Comparison of ENCODE assay signal across 8 cellular contexts in the genomic region with DNA sequence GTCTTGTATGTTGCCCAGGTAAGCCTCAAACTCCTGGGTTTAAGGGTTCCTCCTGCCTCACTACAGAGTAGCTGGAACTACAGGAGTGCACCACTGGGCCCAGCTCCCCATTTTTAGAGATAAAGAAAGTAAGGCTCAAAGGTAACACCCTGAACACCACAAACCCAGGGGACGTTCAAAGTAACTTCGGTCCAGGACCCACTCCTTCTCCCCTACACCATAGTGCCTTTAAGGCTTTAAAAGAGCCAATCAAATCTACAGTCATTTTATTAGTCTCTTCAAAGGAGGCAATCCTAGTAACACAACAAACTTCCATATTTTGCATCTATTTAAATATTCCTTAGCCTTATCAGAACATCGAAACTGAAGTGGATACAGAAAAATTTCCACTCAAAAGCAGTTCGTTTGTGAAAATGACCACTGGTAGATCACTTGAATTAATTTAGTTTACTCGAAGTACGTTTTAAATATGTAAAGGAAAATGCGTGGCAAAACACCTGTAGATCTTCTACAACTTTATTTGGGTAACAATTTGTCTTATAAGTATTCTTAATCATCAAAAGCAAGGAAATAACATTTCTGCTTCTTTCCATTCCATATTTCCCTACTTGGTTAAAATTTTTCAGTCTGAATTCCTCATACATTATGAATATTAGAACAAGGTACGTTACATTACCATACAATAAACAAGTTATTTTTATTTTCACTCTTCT. TPM values are rescaled to one million over a fixed set of nuclear protein-coding genes. Genes with fewer than 3 reads are reported as not detected.
DNase-seq lines count a peak whose midpoint lies in the region; ATAC-seq and TF ChIP-seq lines count a peak whose summit lies in the region.

No MANE protein-coding gene starts in this region.

- TF ChIP-seq POLR2A in sigmoid colon (IDR thresholded peaks at IDR 0.05): no peak

- H3K27ac ChIP-seq in left ventricle myocardium inferior (replicated peaks): peak overlapping the region; percentile 96
- H3K27ac ChIP-seq in VCaP: peak overlapping the region; percentile 98
- H3K27ac ChIP-seq in sigmoid colon: peak overlapping the region; percentile 92 to 99 (median 98)

- peak overlapping the region; percentile 83 for H3K4me3 ChIP-seq in left ventricle myocardium inferior
- H3K4me3 ChIP-seq in foreskin fibroblast (ENCODE audit: low read depth in 1 of 2, low read length in 2 of 2): peak overlapping the region; percentile 77 to 79
- peak overlapping the region; percentile 84 to 95 (median 88) for H3K4me3 ChIP-seq in sigmoid colon

- H3K36me3 ChIP-seq in left ventricle myocardium inferior: no peaks in the 10 kb centered on the region
- H3K36me3 ChIP-seq in sigmoid colon: no peaks in the 10 kb centered on the region

- TF ChIP-seq CTCF in left ventricle myocardium inferior (IDR thresholded peaks at IDR 0.05; ENCODE audit: borderline replicate concordance): no peak
- TF ChIP-seq CTCF in VCaP (conservative IDR thresholded peaks at IDR 0.05): no peak
- TF ChIP-seq CTCF in foreskin fibroblast (IDR thresholded peaks at IDR 0.05; ENCODE audit: low read depth, low read length): no peak
- no peak for TF ChIP-seq CTCF in sigmoid colon (IDR thresholded peaks at IDR 0.05)

- no peak for DNase-seq in left ventricle myocardium inferior
- DNase-seq in cardiac septum (ENCODE audit: low spot score): no peak
- DNase-seq in foreskin fibroblast: peak in 1 of 2 donors; percentile 26
- no peak for DNase-seq in sigmoid colon
- DNase-seq in NCI-H1694 treated with DMSO at 0.1 percent for 48 hours (lab: John Stamatoyannopoulos, UW): no peak
- no peak for DNase-seq in GDM1 (lab: John Stamatoyannopoulos, UW)

- no peaks in the 10 kb centered on the region for H3K9me3 ChIP-seq in left ventricle myocardium inferior (replicated peaks)
- no peaks in the 10 kb centered on the region for H3K9me3 ChIP-seq in sigmoid colon

- ATAC-seq in GM21381 (IDR thresholded peaks at IDR 0.05; ENCODE audit: unreplicated experiment): no peak

- no peak for TF ChIP-seq EP300 in sigmoid colon (IDR thresholded peaks at IDR 0.05)

- intact Hi-C loops in left ventricle myocardium inferior (cut with micrococcal nuclease): loop anchor here (2.0 to 10.0 kb wide), 3 partner anchors 262 to 676 kb away; no protein-coding TSS in a partner anchor
- intact Hi-C loops in cardiac septum (cut with DNase I): loop anchor here (5.0 kb wide), 4 partner anchors 67 to 498 kb away; partner anchors contain the start of genes PCCB and SLC35G2
- intact Hi-C loops in sigmoid colon (cut with DNase I): loop anchor here (2.0 to 5.0 kb wide), 4 partner anchors 247 to 678 kb away; partner anchors contain the start of gene PCCB

- H3K27me3 ChIP-seq in left ventricle myocardium inferior (ENCODE audit: low read depth): no peaks in the 10 kb centered on the region
- H3K27me3 ChIP-seq in sigmoid colon: no peaks in the 10 kb centered on the region

- WGBS in sigmoid colon, 2 donors: 2 to 11% methylated on average over 8 of the region's 8 CpGs

- peaks cover 62% of the 10 kb centered on the region for H3K4me1 ChIP-seq in left ventricle myocardium inferior
- H3K4me1 ChIP-seq in sigmoid colon: peaks cover 0 to 52% (median 40%) of the 10 kb centered on the region in 4 donors

RNA-seq across cellular contexts. Expression of gene STAG1, which starts 1.8 kb away (rescaled TPM):
- total RNA-seq in left ventricle myocardium inferior: 18.4 TPM
- 24.0 TPM for total RNA-seq in cardiac septum
- 10 to 100 TPM; 37.3 to 52.8 (median 43.2) TPM for total RNA-seq in sigmoid colon
- polyA plus RNA-seq in sigmoid colon: 10 to 100 TPM; 12.0 to 15.1 (median 13.2) TPM
